In the genomic region with DNA sequence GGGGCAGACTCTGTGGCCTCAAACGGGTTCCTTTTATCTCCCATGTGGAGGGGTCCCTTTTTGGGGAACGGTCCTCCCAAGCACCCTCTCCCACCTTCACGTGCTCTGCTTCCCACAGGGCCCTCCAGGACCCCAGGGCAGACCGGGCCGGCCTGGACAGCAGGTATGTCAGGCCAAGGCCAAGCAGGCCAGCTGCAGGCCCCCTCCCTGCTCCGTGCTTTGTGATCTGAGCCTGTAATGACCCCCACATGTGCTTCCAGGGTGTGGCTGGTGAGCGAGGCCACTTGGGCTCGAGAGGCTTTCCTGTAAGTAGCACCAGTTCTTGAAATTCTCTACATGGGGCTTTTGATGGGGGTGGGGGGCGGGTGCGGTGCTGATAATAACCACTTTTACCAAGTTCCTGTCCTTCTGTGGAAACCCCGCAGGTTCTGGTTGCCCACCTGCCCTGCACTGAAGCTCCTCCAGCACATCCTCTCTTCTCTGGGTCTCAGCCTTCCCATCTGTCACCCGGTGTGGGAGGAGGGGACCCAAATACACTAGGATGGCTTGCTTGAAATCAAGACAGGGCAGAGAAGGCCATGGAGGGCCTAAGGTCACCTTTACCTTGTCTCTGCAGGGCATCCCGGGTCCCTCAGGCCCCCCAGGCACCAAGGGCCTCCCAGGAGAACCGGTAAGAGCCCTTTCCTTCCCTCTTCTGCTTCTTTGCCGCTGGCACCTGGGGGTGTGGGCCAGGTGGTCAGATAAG, we compare ENCODE assay signal across 21 cellular contexts.
"Had no signal": no experiment of that assay in that cellular context is flagged by ENCODE, and none has a peak within 500 bp of the region (broad histone marks: within the 10 kb centered on the region; RNA-seq: fewer than 3 reads in every experiment).

No MANE protein-coding gene starts in this region.

- H3K27ac Mint-ChIP-seq: dendritic cell treated with granulocyte-macrophage colony-stimulating factor and Interleukin-4, amounts not matched to agents 40 ng/mL and 50 ng/mL, for 4 days; effector memory CD8-positive, alpha-beta T cell; memory B cell; natural killer cell treated with Interleukin-12 subunit alpha and Interleukin-12 subunit beta and Interleukin-15 and Interleukin-18, amount 100 ng/mL, for 72 hours had no signal

- H3K4me3 Mint-ChIP-seq: dendritic cell treated with granulocyte-macrophage colony-stimulating factor and Interleukin-4, amounts not matched to agents 40 ng/mL and 50 ng/mL, for 4 days; effector memory CD8-positive, alpha-beta T cell; memory B cell; natural killer cell treated with Interleukin-12 subunit alpha and Interleukin-12 subunit beta and Interleukin-15 and Interleukin-18, amount 100 ng/mL, for 72 hours had no signal

- H3K36me3 Mint-ChIP-seq: memory B cell; natural killer cell treated with Interleukin-12 subunit alpha and Interleukin-12 subunit beta and Interleukin-15 and Interleukin-18, amount 100 ng/mL, for 72 hours had no signal

- DNase-seq: effector memory CD8-positive, alpha-beta T cell; gastrocnemius medialis; kidney glomerular epithelial cell; midbrain; small intestine; stimulated activated CD4-positive, alpha-beta T cell treated with anti-CD3 and anti-CD28 coated beads, Interleukin-12 subunit alpha, Interleukin-12 subunit beta, amount 100 ng/mL, for 4 hours; stimulated activated naive CD4-positive, alpha-beta T cell; stomach; trophoblast cell had no signal

- H3K27me3 Mint-ChIP-seq: dendritic cell treated with granulocyte-macrophage colony-stimulating factor and Interleukin-4, amounts not matched to agents 40 ng/mL and 50 ng/mL, for 4 days had no signal

- H3K4me1 ChIP-seq: gastrocnemius medialis, right atrium auricular region, stomach had no signal

- H3K4me1 Mint-ChIP-seq: memory B cell had no signal

- H3K27me3 ChIP-seq: gastrocnemius medialis, heart right ventricle, right atrium auricular region, stomach had no signal

- H3K9me3 ChIP-seq: esophagus muscularis mucosa, gastrocnemius medialis, heart right ventricle, neutrophil, right atrium auricular region, stomach, thoracic aorta had no signal

- H3K9me3 Mint-ChIP-seq: dendritic cell treated with granulocyte-macrophage colony-stimulating factor and Interleukin-4, amounts not matched to agents 40 ng/mL and 50 ng/mL, for 4 days; effector memory CD8-positive, alpha-beta T cell; memory B cell; natural killer cell treated with Interleukin-12 subunit alpha and Interleukin-12 subunit beta and Interleukin-15 and Interleukin-18, amount 100 ng/mL, for 72 hours had no signal

- H3K36me3 ChIP-seq: gastrocnemius medialis, heart right ventricle, neutrophil, right atrium auricular region had no signal

- FAIRE-seq: colon, islet of Langerhans, small intestine, urothelium cell line had no signal

- H3K27ac ChIP-seq: epithelial cell of prostate, esophagus muscularis mucosa, gastrocnemius medialis, heart right ventricle, neutrophil, right atrium auricular region, stomach, thoracic aorta had no signal

- H3K4me3 ChIP-seq: esophagus muscularis mucosa, gastrocnemius medialis, heart right ventricle, right atrium auricular region, stomach, thoracic aorta had no signal
